Comparison of ENCODE assay signal across 14 cellular contexts in the genomic region with DNA sequence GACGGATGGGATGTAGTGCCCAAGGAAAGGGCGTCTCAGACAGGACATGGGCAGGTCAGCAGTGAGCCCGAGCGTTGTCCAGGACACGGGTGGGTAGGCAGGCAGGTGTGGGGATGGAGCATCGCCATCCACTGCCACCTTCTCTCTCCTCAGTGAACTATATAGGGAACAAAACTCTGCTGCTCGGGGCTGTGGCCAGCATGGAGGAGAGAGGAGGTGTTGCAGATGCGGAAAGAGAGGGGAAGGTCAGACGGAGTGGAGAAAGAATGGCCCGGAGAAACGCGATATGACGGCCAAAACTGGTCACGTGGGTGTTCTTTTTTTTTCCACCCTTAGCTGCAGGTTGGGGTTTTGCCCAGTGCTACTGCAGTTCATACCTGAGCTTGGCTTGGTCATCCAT.
"Had no signal": no experiment of that assay in that cellular context is flagged by ENCODE, and none has a peak within 500 bp of the region (broad histone marks: within the 10 kb centered on the region; RNA-seq: fewer than 3 reads in every experiment).

No MANE protein-coding gene starts in this region.

- H3K9me3 Mint-ChIP-seq: activated naive CD8-positive, alpha-beta T cell treated with anti-CD3 and anti-CD28 coated beads for 36 hours; natural killer cell; stimulated activated naive CD8-positive, alpha-beta T cell treated with anti-CD3 and anti-CD28 coated beads, Interleukin-15, amount 100 ng/mL, for 72 hours had no signal

- DNase-seq: activated CD4-positive, alpha-beta T cell treated with anti-CD3 and anti-CD28 coated beads for 1 hour; activated gamma-delta T cell; activated naive CD8-positive, alpha-beta T cell treated with anti-CD3 and anti-CD28 coated beads for 36 hours; activated T-cell treated with anti-CD3 and anti-CD28 coated beads, Interleukin-2, amount 50 U/mL, for 1 hour; brain microvascular endothelial cell; dorsolateral prefrontal cortex; foreskin keratinocyte; left colon; natural killer cell; nucleus accumbens; stimulated activated CD4-positive, alpha-beta T cell treated with anti-CD3 and anti-CD28 coated beads, Interleukin-2, amount 100 ng/mL, for 48 hours; uterus had no signal

- H3K4me3 ChIP-seq: dorsolateral prefrontal cortex, prostate gland, uterus had no signal

- H3K27ac ChIP-seq: brain microvascular endothelial cell, dorsolateral prefrontal cortex, foreskin keratinocyte, prostate gland, uterus had no signal

- H3K4me1 ChIP-seq: foreskin keratinocyte, prostate gland, uterus had no signal

- H3K27me3 ChIP-seq: brain microvascular endothelial cell, dorsolateral prefrontal cortex, foreskin keratinocyte, uterus had no signal

- H3K9me3 ChIP-seq: prostate gland, uterus had no signal

- H3K4me3 Mint-ChIP-seq: activated naive CD8-positive, alpha-beta T cell treated with anti-CD3 and anti-CD28 coated beads for 36 hours; natural killer cell; stimulated activated naive CD8-positive, alpha-beta T cell treated with anti-CD3 and anti-CD28 coated beads, Interleukin-15, amount 100 ng/mL, for 72 hours had no signal

- H3K4me1 Mint-ChIP-seq: activated naive CD8-positive, alpha-beta T cell treated with anti-CD3 and anti-CD28 coated beads for 36 hours; natural killer cell; stimulated activated naive CD8-positive, alpha-beta T cell treated with anti-CD3 and anti-CD28 coated beads, Interleukin-15, amount 100 ng/mL, for 72 hours had no signal

- H3K36me3 ChIP-seq: brain microvascular endothelial cell, prostate gland, uterus had no signal

- ATAC-seq: foreskin keratinocyte; left colon; natural killer cell; stimulated activated naive CD8-positive, alpha-beta T cell treated with anti-CD3 and anti-CD28 coated beads, Interleukin-15, amount 100 ng/mL, for 72 hours had no signal

- H3K27ac Mint-ChIP-seq: activated naive CD8-positive, alpha-beta T cell treated with anti-CD3 and anti-CD28 coated beads for 36 hours; natural killer cell; stimulated activated naive CD8-positive, alpha-beta T cell treated with anti-CD3 and anti-CD28 coated beads, Interleukin-15, amount 100 ng/mL, for 72 hours had no signal

- H3K36me3 Mint-ChIP-seq: activated naive CD8-positive, alpha-beta T cell treated with anti-CD3 and anti-CD28 coated beads for 36 hours; natural killer cell had no signal
